8 cellular contexts compared by ENCODE assay signal in genomic region chr1:231528175-231529029, GRCh38. TPM values are rescaled to one million over a fixed set of nuclear protein-coding genes. Genes with fewer than 3 reads are reported as not detected.
DNase-seq lines count a peak whose midpoint lies in the region; TF ChIP-seq lines count a peak whose summit lies in the region.

Gene TSNAX, plus strand, starts transcription at chr1:231528669. Its CDS starts 142 bp downstream, at chr1:231528811.

- H3K79me2 ChIP-seq in SK-N-SH (ENCODE audit: insufficient read depth): peaks cover 47% of the 10 kb centered on the region

- POLR2A ChIA-PET in SK-N-SH (lab: Yijun Ruan, JAX): no interaction called here

- TF ChIP-seq CTCF in HFF-Myc (IDR thresholded peaks at IDR 0.05; ENCODE audit: low read depth, low read length, missing control alignments): no peak
- TF ChIP-seq CTCF in SK-N-SH (IDR thresholded peaks at IDR 0.05): no peak

- peak within 1 kb of the TSS; percentile 80 for H3K4me2 ChIP-seq in SK-N-SH

- H3K9me2 ChIP-seq in SK-N-SH: no peaks in the 10 kb centered on the region

- H4K20me1 ChIP-seq in SK-N-SH (ENCODE audit: insufficient read depth): no peaks in the 10 kb centered on the region

- peaks cover 0 to 14% of the 10 kb centered on the region in 2 experiments; a peak in 3 of 4 replicates for H3K4me1 ChIP-seq in SK-N-SH (ENCODE audit: control insufficient read depth in 1 of 2, insufficient read depth in 2 of 2, low read depth in 1 of 2, low read length in 1 of 2)

- DNase-seq in GM03348 (ENCODE audit: low spot score) (peak; percentile 98), HFF-Myc (ENCODE audit: extremely low read depth, low read depth) (peak; percentile 76), NAMALWA (ENCODE audit: low spot score) (peak; percentile 94), SK-N-SH (peak; percentile 94), germinal center (ENCODE audit: low spot score) (peak; percentile 92), non-pigmented ciliary epithelial cell (ENCODE audit: low read depth) (peak; percentile 51), superior temporal gyrus (ENCODE audit: extremely low spot score) (peak; percentile 94)
- DNase-seq in activated naive CD4-positive, alpha-beta T cell treated with anti-CD3 and anti-CD28 coated beads, Interleukin-2, amount 50 U/mL, for 16 hours: peak; percentile 91

- TF ChIP-seq RAD21 in SK-N-SH (IDR thresholded peaks at IDR 0.05; ENCODE audit: low read length): peak; percentile 22; the same call in 1 of the 2 replicates

- H3K36me3 ChIP-seq in SK-N-SH (replicated peaks in 1 of 2; ENCODE audit: control insufficient read depth in 1 of 2, insufficient read depth in 2 of 2, low read length in 1 of 2): peaks cover 7 to 23% of the 10 kb centered on the region in 2 experiments

- H3K9me3 ChIP-seq in SK-N-SH: no peaks in the 10 kb centered on the region

- H3K4me3 ChIP-seq in HFF-Myc (replicated peaks; ENCODE audit: low read depth, low read length) (peak within 1 kb of the TSS; percentile 92), SK-N-SH (ENCODE audit: low read depth in 2 of 2, low read length in 1 of 2) (peak within 1 kb of the TSS; percentile 80)

- no peaks in the 10 kb centered on the region for H3K27me3 ChIP-seq in SK-N-SH (ENCODE audit: insufficient read depth)

- peak within 1 kb of the TSS; percentile 92 for H3K9ac ChIP-seq in SK-N-SH

- H3K27ac ChIP-seq in SK-N-SH (ENCODE audit: low read depth in 2 of 2, low read length in 1 of 2): peak within 1 kb of the TSS; percentile 90 to 97

- CTCF ChIA-PET in SK-N-SH (lab: Yijun Ruan, JAX): interaction anchor here (0.9 to 1.0 kb wide), 2 partner anchors 45 to 63 kb away, joined by 3 read pairs; no protein-coding TSS in a partner anchor

- WGBS in SK-N-SH (ENCODE audit: low lambda C conversion rate): 1% methylated on average over 37 of the region's 61 CpGs

- peak within 1 kb of the TSS; percentile 96 for H2AFZ ChIP-seq in SK-N-SH (ENCODE audit: low read depth)

- no peak; a peak in 1 of 4 replicates for TF ChIP-seq EP300 in SK-N-SH (IDR thresholded peaks at IDR 0.05; ENCODE audit: borderline replicate concordance in 1 of 2, low read depth in 1 of 2, low read length in 1 of 2)

- H3F3A ChIP-seq in SK-N-SH (replicated peaks; ENCODE audit: insufficient read depth): peaks cover 8% of the 10 kb centered on the region

TF ChIP-seq in SK-N-SH, 30 proteins besides CTCF, POLR2A, EP300 and RAD21 (continues in another document):
- TF ChIP-seq YY1 (IDR thresholded peaks at IDR 0.05; ENCODE audit: low read depth) (no peak), MAX (IDR thresholded peaks at IDR 0.05; ENCODE audit: low read depth) (peak; percentile 86), RCOR1 (IDR thresholded peaks at IDR 0.05; ENCODE audit: low read length) (peak; percentile 44; the same call in 1 of the 2 replicates), FOXJ3 (CRISPR knock-in tag; IDR thresholded peaks at IDR 0.05) (no peak; the same call in 1 of the 2 replicates), PBX3 (IDR thresholded peaks at IDR 0.05) (no peak), EZH2phosphoT487 (IDR thresholded peaks at IDR 0.05; ENCODE audit: borderline replicate concordance, low read depth) (no peak), TCF12 (IDR thresholded peaks at IDR 0.05) (no peak), CHD2 (IDR thresholded peaks at IDR 0.05; ENCODE audit: low read length, partially characterized antibody) (peak; percentile 80), POLR2AphosphoS5 (IDR thresholded peaks at IDR 0.05; ENCODE audit: low read depth, low read length) (peak; percentile 97), TAF1 (IDR thresholded peaks at IDR 0.05; ENCODE audit: borderline replicate concordance, low read depth, low read length) (peak; percentile 81), NRF1 (IDR thresholded peaks at IDR 0.05; ENCODE audit: low read depth, low read length) (no peak), MEF2A (IDR thresholded peaks at IDR 0.05; ENCODE audit: borderline replicate concordance, low read depth) (no peak), IRF3 (IDR thresholded peaks at IDR 0.05; ENCODE audit: low read depth, low read length) (no peak), SMC3 (IDR thresholded peaks at IDR 0.05; ENCODE audit: low read depth, low read length) (no peak), ZBTB33 (IDR thresholded peaks at IDR 0.05; ENCODE audit: borderline replicate concordance, low read depth) (peak; percentile 34; the same call in 1 of the 2 replicates), USF1 (IDR thresholded peaks at IDR 0.05; ENCODE audit: borderline replicate concordance, low read depth) (no peak), NFIC (IDR thresholded peaks at IDR 0.05; ENCODE audit: borderline replicate concordance) (no peak), REST (IDR thresholded peaks at IDR 0.05; ENCODE audit: low read depth, low read length) (no peak), FOXM1 (IDR thresholded peaks at IDR 0.05; ENCODE audit: low read depth) (no peak), RFX5 (IDR thresholded peaks at IDR 0.05; ENCODE audit: low read length) (no peak), JUND (IDR thresholded peaks at IDR 0.05) (no peak), GABPA (IDR thresholded peaks at IDR 0.05; ENCODE audit: low read depth) (peak; percentile 93), GATA2 (CRISPR knock-in tag; IDR thresholded peaks at IDR 0.05) (no peak)

RNA-seq across cellular contexts. Expression of gene TSNAX, which starts in this region (rescaled TPM):
- 15.7 and 21.0 TPM in 2 replicates for polyA plus RNA-seq in SK-N-SH (2012; rRNA removed)
- polyA plus RNA-seq in SK-N-SH (2012; cell fraction: cytosol; rRNA removed): 23.2 and 27.4 TPM in 2 replicates
- polyA plus RNA-seq in SK-N-SH (2012; cell fraction: nucleus; rRNA removed): 6.3 and 18.2 TPM in 2 replicates

Comparison
In these comparisons a context has a peak if more than half of its experiments do, and no peak if none do; other contexts are left out.
1. Peak in every context shown above with its lines: DNase-seq, H3K4me3 ChIP-seq and H3K27ac ChIP-seq.